ENCODE assay signal across 16 cellular contexts in the genomic region with DNA sequence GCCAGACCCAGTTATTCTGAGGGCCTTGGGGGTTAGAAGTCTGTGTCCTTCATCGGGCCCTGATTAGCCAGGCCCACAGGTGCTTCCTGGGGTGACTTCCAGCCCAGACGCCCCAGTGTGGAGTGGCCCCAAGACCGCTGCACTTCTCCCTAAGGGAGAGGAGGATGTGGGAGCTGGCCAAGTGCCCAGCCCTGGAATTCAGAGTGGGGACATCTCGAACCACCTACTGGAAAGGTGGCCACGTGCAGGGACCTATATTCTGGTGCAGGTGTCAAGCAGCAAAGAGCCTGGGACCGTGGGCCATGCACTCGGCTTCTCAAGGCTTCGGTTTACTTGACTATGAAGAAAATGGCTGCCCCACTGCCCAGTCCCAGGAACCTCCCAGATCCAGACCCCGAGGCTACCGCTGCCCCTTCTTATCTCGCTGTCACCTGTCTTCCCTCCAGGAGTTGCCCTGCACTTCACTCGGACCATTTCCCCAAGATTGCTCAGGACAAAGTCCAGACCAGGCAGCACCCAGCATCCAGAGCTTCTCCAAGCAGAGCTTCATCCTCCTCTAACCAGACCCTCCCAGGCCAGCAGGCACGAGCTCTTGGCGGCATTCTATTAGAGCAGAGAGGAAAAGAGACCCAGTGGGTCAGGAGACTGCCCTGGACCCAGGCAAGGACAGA.
A peak's percentile ranks its signal among the peaks of the same experiment; 100 is the strongest.
DNase-seq lines count a peak whose midpoint lies in the region; ATAC-seq and TF ChIP-seq lines count a peak whose summit lies in the region.
"Had no signal": no experiment of that assay in that cellular context is flagged by ENCODE, and none has a peak within 500 bp of the region (broad histone marks: within the 10 kb centered on the region; RNA-seq: fewer than 3 reads in every experiment).

No MANE protein-coding gene starts in this region.

- H3K9me3 ChIP-seq in OCI-LY1 (ENCODE audit: low read length) = no peaks in the 10 kb centered on the region

- H3K27me3 Mint-ChIP-seq in activated CD8-positive, alpha-beta T cell treated with anti-CD3 and anti-CD28 coated beads, Interleukin-2, amount 10 ng/mL, durations not matched to agents 7 days and 5 days (ENCODE audit: low read depth) = no peaks in the 10 kb centered on the region
- H3K27me3 Mint-ChIP-seq in activated CD8-positive, alpha-beta T cell treated with anti-CD3 and anti-CD28 coated beads for 36 hours = peaks cover 1% of the 10 kb centered on the region
- H3K27me3 Mint-ChIP-seq in stimulated activated memory B cell treated with anti-CD40 and anti-IgM and Interleukin-4, amounts not matched to agents 10 μg/mL and 1 μg/mL and 100 μg/mL, for 72 hours = peaks cover 32% of the 10 kb centered on the region

- no peaks in the 10 kb centered on the region for H3K79me2 ChIP-seq in OCI-LY1 (ENCODE audit: insufficient read depth, low read length)

- CTCF ChIA-PET in activated CD8-positive, alpha-beta T cell treated with anti-CD3 and anti-CD28 coated beads, Interleukin-2, amount 10 ng/mL, durations not matched to agents 7 days and 5 days (lab: Charles Lee) = interaction anchor here (0.6 to 2.0 kb wide), 3 partner anchors 10 to 57 kb away, joined by 3 to 9 read pairs (median 3); no protein-coding TSS in a partner anchor
- CTCF ChIA-PET in activated CD8-positive, alpha-beta T cell treated with anti-CD3 and anti-CD28 coated beads for 36 hours (lab: Charles Lee) = interaction anchor here (1.2 kb wide), 1 partner anchor 24 kb away, joined by 6 read pairs; no protein-coding TSS in a partner anchor

- H4K20me1 ChIP-seq in OCI-LY1 (ENCODE audit: insufficient read depth, low read length) = no peaks in the 10 kb centered on the region

- H3K9ac ChIP-seq in OCI-LY1 (ENCODE audit: low read length) = no peak overlapping the region; the same call in 1 of the 2 replicates

- H3K4me1 ChIP-seq in OCI-LY1 (ENCODE audit: insufficient read depth, low read length, severe bottlenecking) = peaks cover 100% of the 10 kb centered on the region

- H2AFZ ChIP-seq in OCI-LY1 (ENCODE audit: low read length) = no peak overlapping the region

- no peaks in the 10 kb centered on the region for H3F3A ChIP-seq in OCI-LY1 (ENCODE audit: insufficient read depth, low read length)

- peak overlapping the region; percentile 97 for H3K27ac Mint-ChIP-seq in activated CD8-positive, alpha-beta T cell treated with anti-CD3 and anti-CD28 coated beads, Interleukin-2, amount 10 ng/mL, durations not matched to agents 7 days and 5 days
- no peak overlapping the region for H3K27ac Mint-ChIP-seq in activated CD8-positive, alpha-beta T cell treated with anti-CD3 and anti-CD28 coated beads for 36 hours
- H3K27ac Mint-ChIP-seq in stimulated activated memory B cell treated with anti-CD40 and anti-IgM and Interleukin-4, amounts not matched to agents 10 μg/mL and 1 μg/mL and 100 μg/mL, for 72 hours = peak overlapping the region; percentile 98

- peaks cover 8% of the 10 kb centered on the region for H3K36me3 Mint-ChIP-seq in activated CD8-positive, alpha-beta T cell treated with anti-CD3 and anti-CD28 coated beads, Interleukin-2, amount 10 ng/mL, durations not matched to agents 7 days and 5 days (ENCODE audit: low read depth)
- H3K36me3 Mint-ChIP-seq in activated CD8-positive, alpha-beta T cell treated with anti-CD3 and anti-CD28 coated beads for 36 hours (ENCODE audit: low read depth) = no peaks in the 10 kb centered on the region
- no peaks in the 10 kb centered on the region for H3K36me3 Mint-ChIP-seq in stimulated activated memory B cell treated with anti-CD40 and anti-IgM and Interleukin-4, amounts not matched to agents 10 μg/mL and 1 μg/mL and 100 μg/mL, for 72 hours
- H3K36me3 Mint-ChIP-seq: naive B cell had no signal

- H3K36me3 ChIP-seq in OCI-LY1 (ENCODE audit: insufficient read depth, low read length) = peaks cover 15% of the 10 kb centered on the region; the same call in 1 of the 2 replicates
- H3K36me3 ChIP-seq: cardiac muscle cell had no signal

- H3K4me2 ChIP-seq in OCI-LY1 (ENCODE audit: low read length) = no peak overlapping the region

- H3K27me3 ChIP-seq in OCI-LY1 (ENCODE audit: insufficient read depth, low read length) = no peaks in the 10 kb centered on the region
- H3K27me3 ChIP-seq: cardiac muscle cell had no signal

- TF ChIP-seq CTCF in activated CD8-positive, alpha-beta T cell treated with anti-CD3 and anti-CD28 coated beads for 36 hours (IDR thresholded peaks at IDR 0.05) = no peak
- no peak for TF ChIP-seq CTCF in OCI-LY1 (IDR thresholded peaks at IDR 0.05; ENCODE audit: low read length)
- TF ChIP-seq CTCF in coronary artery (IDR thresholded peaks at IDR 0.05) = no peak

- peak overlapping the region; percentile 87 for H3K27ac ChIP-seq in OCI-LY1 (ENCODE audit: low read depth, low read length, poor library complexity, severe bottlenecking)
- peak overlapping the region in 1 of 2 donors; percentile 65 for H3K27ac ChIP-seq in coronary artery

- H3K4me1 Mint-ChIP-seq in activated CD8-positive, alpha-beta T cell treated with anti-CD3 and anti-CD28 coated beads, Interleukin-2, amount 10 ng/mL, durations not matched to agents 7 days and 5 days (ENCODE audit: low read depth) = peaks cover 88% of the 10 kb centered on the region
- peaks cover 66% of the 10 kb centered on the region for H3K4me1 Mint-ChIP-seq in activated CD8-positive, alpha-beta T cell treated with anti-CD3 and anti-CD28 coated beads for 36 hours (ENCODE audit: low read depth)
- H3K4me1 Mint-ChIP-seq in stimulated activated memory B cell treated with anti-CD40 and anti-IgM and Interleukin-4, amounts not matched to agents 10 μg/mL and 1 μg/mL and 100 μg/mL, for 72 hours = peaks cover 82% of the 10 kb centered on the region

- no peak for DNase-seq in activated CD8-positive, alpha-beta T cell treated with anti-CD3 and anti-CD28 coated beads, Interleukin-2, amount 10 ng/mL, durations not matched to agents 7 days and 5 days
- DNase-seq in activated CD8-positive, alpha-beta T cell treated with anti-CD3 and anti-CD28 coated beads for 36 hours = no peak
- peak; percentile 59 for DNase-seq in islet precursor cell
- no peak for DNase-seq in coronary artery (ENCODE audit: low spot score)
- no peak for DNase-seq in stimulated activated CD4-positive, alpha-beta T cell treated with anti-CD3 and anti-CD28 coated beads, Interleukin-15, amount 100 ng/mL, for 24 hours
- DNase-seq: ACHN; activated CD4-positive, alpha-beta T cell treated with anti-CD3 and anti-CD28 coated beads for 4 hours; activated naive CD4-positive, alpha-beta T cell treated with anti-CD3 and anti-CD28 coated beads, Interleukin-2, amount 50 U/mL, for 16 hours; glutamatergic neuron; naive B cell; stimulated activated CD4-positive, alpha-beta T cell treated with anti-CD3 and anti-CD28 coated beads, Interleukin-4, amount 100 ng/mL, for 4 hours; stimulated activated naive CD4-positive, alpha-beta T cell had no signal

- POLR2A ChIA-PET in activated CD8-positive, alpha-beta T cell treated with anti-CD3 and anti-CD28 coated beads, Interleukin-2, amount 10 ng/mL, durations not matched to agents 7 days and 5 days (lab: Charles Lee) = interaction anchor here (1.2 to 2.0 kb wide), 3 partner anchors 16 to 24 kb away, joined by 3 to 8 read pairs (median 4); no protein-coding TSS in a partner anchor
- POLR2A ChIA-PET in activated CD8-positive, alpha-beta T cell treated with anti-CD3 and anti-CD28 coated beads for 36 hours (lab: Charles Lee) = interaction anchor here (0.6 to 1.4 kb wide), 3 partner anchors 10 to 83 kb away, joined by 3 read pairs; no protein-coding TSS in a partner anchor

- intact Hi-C loops in activated CD8-positive, alpha-beta T cell treated with anti-CD3 and anti-CD28 coated beads for 36 hours (cut with micrococcal nuclease) = no loop called here

- H3K9me2 ChIP-seq in OCI-LY1 (ENCODE audit: low read depth, low read length) = no peaks in the 10 kb centered on the region

- H3K9me3 Mint-ChIP-seq in activated CD8-positive, alpha-beta T cell treated with anti-CD3 and anti-CD28 coated beads, Interleukin-2, amount 10 ng/mL, durations not matched to agents 7 days and 5 days (ENCODE audit: insufficient read depth) = no peaks in the 10 kb centered on the region
- no peaks in the 10 kb centered on the region for H3K9me3 Mint-ChIP-seq in activated CD8-positive, alpha-beta T cell treated with anti-CD3 and anti-CD28 coated beads for 36 hours
- no peaks in the 10 kb centered on the region for H3K9me3 Mint-ChIP-seq in stimulated activated memory B cell treated with anti-CD40 and anti-IgM and Interleukin-4, amounts not matched to agents 10 μg/mL and 1 μg/mL and 100 μg/mL, for 72 hours
- H3K9me3 Mint-ChIP-seq: naive B cell had no signal

- ATAC-seq in activated CD8-positive, alpha-beta T cell treated with anti-CD3 and anti-CD28 coated beads, Interleukin-2, amount 10 ng/mL, durations not matched to agents 7 days and 5 days = no peak
- ATAC-seq in activated CD8-positive, alpha-beta T cell treated with anti-CD3 and anti-CD28 coated beads for 36 hours = no peak
- no peak for ATAC-seq in stimulated activated memory B cell treated with anti-CD40 and anti-IgM and Interleukin-4, amounts not matched to agents 10 μg/mL and 1 μg/mL and 100 μg/mL, for 72 hours
- ATAC-seq in HG03108 (IDR thresholded peaks at IDR 0.05; ENCODE audit: unreplicated experiment) = no peak

- no peak overlapping the region for H3K4me3 ChIP-seq in OCI-LY1 (ENCODE audit: low read depth, low read length, poor library complexity, severe bottlenecking)
- H3K4me3 ChIP-seq in coronary artery = no peak overlapping the region
- H3K4me3 ChIP-seq: cardiac muscle cell had no signal

- H3K4me3 Mint-ChIP-seq in activated CD8-positive, alpha-beta T cell treated with anti-CD3 and anti-CD28 coated beads, Interleukin-2, amount 10 ng/mL, durations not matched to agents 7 days and 5 days = no peak overlapping the region
- no peak overlapping the region for H3K4me3 Mint-ChIP-seq in activated CD8-positive, alpha-beta T cell treated with anti-CD3 and anti-CD28 coated beads for 36 hours
- no peak overlapping the region for H3K4me3 Mint-ChIP-seq in stimulated activated memory B cell treated with anti-CD40 and anti-IgM and Interleukin-4, amounts not matched to agents 10 μg/mL and 1 μg/mL and 100 μg/mL, for 72 hours
